12 cellular contexts compared by ENCODE assay signal in the genomic region with DNA sequence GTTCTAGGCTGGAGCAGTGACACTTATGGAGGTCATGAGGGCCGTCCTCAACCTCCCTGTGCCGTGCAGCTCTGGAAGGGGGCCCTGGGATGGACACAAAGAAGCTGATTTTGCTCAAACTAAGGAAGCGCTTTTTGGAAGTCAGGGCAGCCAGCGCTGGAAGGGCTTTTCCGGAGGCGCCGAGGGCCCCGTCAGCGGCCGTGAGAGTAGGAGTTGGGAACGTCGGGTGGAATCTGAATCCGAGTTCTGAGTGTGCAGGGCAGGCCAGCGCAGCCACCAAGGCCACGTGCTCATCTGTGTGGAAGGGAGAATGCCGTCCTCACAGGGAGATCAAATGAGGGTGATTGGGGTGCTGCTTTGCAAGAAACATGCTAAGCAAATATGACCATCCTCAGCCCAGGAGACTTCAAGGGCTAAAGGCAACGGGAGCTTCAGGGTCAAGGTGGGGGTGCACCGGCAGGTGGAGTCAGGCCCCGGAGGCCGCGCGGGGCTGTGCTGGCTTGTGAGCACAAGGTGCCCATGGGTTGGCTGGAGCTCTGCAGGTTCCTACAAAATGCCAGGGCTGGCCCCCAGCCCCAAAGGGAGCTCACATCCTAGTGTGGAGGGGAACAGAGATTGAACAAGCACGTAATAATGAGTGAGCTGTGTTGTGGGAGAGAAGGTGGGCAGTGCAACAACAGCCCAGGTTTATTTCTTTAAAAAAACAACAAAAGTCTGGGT.
"Had no signal": no experiment of that assay in that cellular context is flagged by ENCODE, and none has a peak within 500 bp of the region (broad histone marks: within the 10 kb centered on the region; RNA-seq: fewer than 3 reads in every experiment).

No MANE protein-coding gene starts in this region.

- H3K27me3 ChIP-seq: SJCRH30 had no signal

- H3K9me3 ChIP-seq: SJCRH30, suprapubic skin had no signal

- H3K36me3 ChIP-seq: SJCRH30, suprapubic skin had no signal

- H3K4me1 ChIP-seq: suprapubic skin had no signal

- ATAC-seq: activated T-helper 17 cell treated with anti-CD3 and anti-CD28 coated beads, Interleukin-2, amount 50 U/mL, for 72 hours had no signal

- H3K4me3 ChIP-seq: SJCRH30, smooth muscle cell, suprapubic skin had no signal

- H3K27ac ChIP-seq: SJCRH30, suprapubic skin had no signal

- DNase-seq: activated B cell treated with CpG ODN at 0.5 μM for 24 hours; activated naive CD4-positive, alpha-beta T cell treated with Interleukin-2 at 50 U/mL for 16 hours; hippocampal formation; kidney; retina; SJCRH30; trophoblast cell had no signal

- FAIRE-seq: astrocyte, endometrium, kidney had no signal

- H3K4me2 ChIP-seq: smooth muscle cell had no signal
